ENCODE assay signal across 23 cellular contexts in the genomic region with DNA sequence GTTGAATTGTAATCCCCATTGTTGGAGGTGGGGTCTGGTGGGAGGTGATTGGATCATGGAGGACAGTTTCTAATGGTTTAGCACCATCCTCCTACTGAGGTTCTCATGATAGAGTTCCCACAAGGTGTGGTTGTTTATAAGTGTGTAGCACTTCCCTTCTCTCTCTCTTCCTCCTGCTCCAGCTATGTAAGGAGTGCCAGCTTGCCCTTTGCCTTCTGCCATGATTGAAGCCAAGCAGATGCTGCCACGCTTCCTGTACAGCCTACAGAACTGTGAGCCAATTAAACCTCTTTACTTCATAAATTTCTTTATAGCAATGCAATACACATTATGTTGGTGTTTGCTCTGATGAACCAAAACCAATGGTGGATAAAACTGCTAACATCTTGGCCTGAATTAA.
DNase-seq lines count a peak whose midpoint lies in the region; ATAC-seq, FAIRE-seq and TF ChIP-seq lines count a peak whose summit lies in the region.
"Had no signal": no experiment of that assay in that cellular context is flagged by ENCODE, and none has a peak within 500 bp of the region (broad histone marks: within the 10 kb centered on the region; RNA-seq: fewer than 3 reads in every experiment).

No MANE protein-coding gene starts in this region.

- 71 to 86% (median 81%) methylated on average over 1 of the region's 1 CpG for WGBS in small intestine, 3 donors

- DNase-seq in left colon (peak; percentile 37 to 58), mucosa of descending colon (peak in 2 of 3 donors; percentile 38 to 54), small intestine (peak; percentile 43), cerebellum (ENCODE audit: low spot score) (no peak)
- DNase-seq: AML-193; Caco-2; Calu3; CD4-positive, alpha-beta T cell; CD8-positive, alpha-beta T cell; DMS79 treated with DMSO at 0.1 percent for 48 hours; GF-D8 had no signal

- no peaks in the 10 kb centered on the region for H3K27me3 ChIP-seq in small intestine (ENCODE audit: control insufficient read depth in 2 of 2, insufficient read depth in 2 of 2, low read length in 2 of 2)
- H3K27me3 ChIP-seq: BLaER1 treated with 17β-estradiol and CSF1 and Interleukin-3, amounts not matched to agents 10 nM and 100 nM had no signal

- no peaks in the 10 kb centered on the region for H3K36me3 ChIP-seq in mucosa of descending colon (ENCODE audit: low read depth)
- H3K36me3 ChIP-seq in small intestine (ENCODE audit: control insufficient read depth in 2 of 2, insufficient read depth in 2 of 2, low read length in 2 of 2), result no peaks in the 10 kb centered on the region
- H3K36me3 ChIP-seq: BLaER1 treated with 17β-estradiol and CSF1 and Interleukin-3, amounts not matched to agents 10 nM and 100 nM had no signal

- no peaks in the 10 kb centered on the region for H3K4me1 ChIP-seq in mucosa of descending colon (ENCODE audit: low read depth)
- no peaks in the 10 kb centered on the region for H3K4me1 ChIP-seq in small intestine (ENCODE audit: control insufficient read depth in 2 of 2, insufficient read depth in 1 of 2, low read depth in 1 of 2, low read length in 1 of 2)
- H3K4me1 ChIP-seq: A549, Caco-2 had no signal

- TF ChIP-seq CTCF in VCaP (conservative IDR thresholded peaks at IDR 0.05) (no peak), mucosa of descending colon (IDR thresholded peaks at IDR 0.05) (no peak)

- peak overlapping the region; percentile 7; the same call in 1 of the 2 replicates for H3K27ac ChIP-seq in VCaP
- no peak overlapping the region for H3K27ac ChIP-seq in small intestine (ENCODE audit: low read depth in 1 of 2, low read length in 1 of 2)
- H3K27ac ChIP-seq: 22Rv1; A549; BLaER1 treated with 17β-estradiol and CSF1 and Interleukin-3, amounts not matched to agents 10 nM and 100 nM; C4-2B had no signal

- FAIRE-seq in small intestine (lab: Jason Lieb, UNC), result no peak
- FAIRE-seq: A549, D721Med, G401.6, GM12891, GM19239 had no signal

- H3K4me3 ChIP-seq in mucosa of descending colon, result no peak overlapping the region
- H3K4me3 ChIP-seq in small intestine (ENCODE audit: low read depth in 1 of 2, low read length in 2 of 2), result no peak overlapping the region
- H3K4me3 ChIP-seq: A549; BLaER1 treated with 17β-estradiol and CSF1 and Interleukin-3, amounts not matched to agents 10 nM and 100 nM had no signal

- intact Hi-C loops in left colon (cut with DNase I, micrococcal nuclease), result no loop called here
- intact Hi-C loops in mucosa of descending colon (cut with DNase I, micrococcal nuclease), result no loop called here

- ATAC-seq in left colon (peak; percentile 100), mucosa of descending colon (peak; percentile 98), HG03025 (IDR thresholded peaks at IDR 0.05; ENCODE audit: low FRiP score, unreplicated experiment) (no peak), SK-N-SH treated with all-trans-retinoic acid at 6 μM for 48 hours (no peak), GM19463 (IDR thresholded peaks at IDR 0.05; ENCODE audit: unreplicated experiment) (no peak)
- ATAC-seq: A549; CD8-positive, alpha-beta T cell had no signal

- no peaks in the 10 kb centered on the region for H3K9me3 ChIP-seq in mucosa of descending colon
- H3K9me3 ChIP-seq in small intestine (ENCODE audit: control insufficient read depth, low read depth), result no peaks in the 10 kb centered on the region
- H3K9me3 ChIP-seq: A549, Caco-2 had no signal

TF ChIP-seq in SK-N-SH treated with all-trans-retinoic acid at 6 μM for 48 hours, 23 proteins besides CTCF, POLR2A, EP300 and RAD21 (continues in another document):
- TF ChIP-seq BACH2 (CRISPR knock-in tag; IDR thresholded peaks at IDR 0.05; ENCODE audit: borderline replicate concordance) (no peak), ESRRG (CRISPR knock-in tag; IDR thresholded peaks at IDR 0.05) (no peak), ZNF8 (CRISPR knock-in tag; IDR thresholded peaks at IDR 0.05) (no peak), GLIS3 (CRISPR knock-in tag; IDR thresholded peaks at IDR 0.05) (no peak), CSDC2 (CRISPR knock-in tag; IDR thresholded peaks at IDR 0.05) (no peak), ZC3H10 (CRISPR knock-in tag; IDR thresholded peaks at IDR 0.05) (no peak), RARB (CRISPR knock-in tag; IDR thresholded peaks at IDR 0.05) (no peak), ZNF565 (CRISPR knock-in tag; conservative IDR thresholded peaks at IDR 0.05; ENCODE audit: low read depth) (no peak), ZFP3 (CRISPR knock-in tag; IDR thresholded peaks at IDR 0.05) (no peak), ISL1 (CRISPR knock-in tag; IDR thresholded peaks at IDR 0.05) (no peak), ZNF70 (CRISPR knock-in tag; IDR thresholded peaks at IDR 0.05) (no peak), ZFP30 (CRISPR knock-in tag; IDR thresholded peaks at IDR 0.05) (no peak), PPARA (CRISPR knock-in tag; IDR thresholded peaks at IDR 0.05; ENCODE audit: borderline replicate concordance) (no peak), TOX (CRISPR knock-in tag; IDR thresholded peaks at IDR 0.05; ENCODE audit: borderline replicate concordance) (no peak)
- TF ChIP-seq, protein P1, sequence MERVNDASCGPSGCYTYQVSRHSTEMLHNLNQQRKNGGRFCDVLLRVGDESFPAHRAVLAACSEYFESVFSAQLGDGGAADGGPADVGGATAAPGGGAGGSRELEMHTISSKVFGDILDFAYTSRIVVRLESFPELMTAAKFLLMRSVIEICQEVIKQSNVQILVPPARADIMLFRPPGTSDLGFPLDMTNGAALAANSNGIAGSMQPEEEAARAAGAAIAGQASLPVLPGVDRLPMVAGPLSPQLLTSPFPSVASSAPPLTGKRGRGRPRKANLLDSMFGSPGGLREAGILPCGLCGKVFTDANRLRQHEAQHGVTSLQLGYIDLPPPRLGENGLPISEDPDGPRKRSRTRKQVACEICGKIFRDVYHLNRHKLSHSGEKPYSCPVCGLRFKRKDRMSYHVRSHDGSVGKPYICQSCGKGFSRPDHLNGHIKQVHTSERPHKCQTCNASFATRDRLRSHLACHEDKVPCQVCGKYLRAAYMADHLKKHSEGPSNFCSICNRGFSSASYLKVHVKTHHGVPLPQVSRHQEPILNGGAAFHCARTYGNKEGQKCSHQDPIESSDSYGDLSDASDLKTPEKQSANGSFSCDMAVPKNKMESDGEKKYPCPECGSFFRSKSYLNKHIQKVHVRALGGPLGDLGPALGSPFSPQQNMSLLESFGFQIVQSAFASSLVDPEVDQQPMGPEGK (CRISPR knock-in tag; IDR thresholded peaks at IDR 0.05; ENCODE audit: borderline replicate concordance), result no peak
- TF ChIP-seq, protein P2, sequence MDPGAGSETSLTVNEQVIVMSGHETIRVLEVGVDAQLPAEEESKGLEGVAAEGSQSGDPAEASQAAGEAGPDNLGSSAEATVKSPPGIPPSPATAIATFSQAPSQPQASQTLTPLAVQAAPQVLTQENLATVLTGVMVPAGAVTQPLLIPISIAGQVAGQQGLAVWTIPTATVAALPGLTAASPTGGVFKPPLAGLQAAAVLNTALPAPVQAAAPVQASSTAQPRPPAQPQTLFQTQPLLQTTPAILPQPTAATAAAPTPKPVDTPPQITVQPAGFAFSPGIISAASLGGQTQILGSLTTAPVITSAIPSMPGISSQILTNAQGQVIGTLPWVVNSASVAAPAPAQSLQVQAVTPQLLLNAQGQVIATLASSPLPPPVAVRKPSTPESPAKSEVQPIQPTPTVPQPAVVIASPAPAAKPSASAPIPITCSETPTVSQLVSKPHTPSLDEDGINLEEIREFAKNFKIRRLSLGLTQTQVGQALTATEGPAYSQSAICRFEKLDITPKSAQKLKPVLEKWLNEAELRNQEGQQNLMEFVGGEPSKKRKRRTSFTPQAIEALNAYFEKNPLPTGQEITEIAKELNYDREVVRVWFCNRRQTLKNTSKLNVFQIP (CRISPR knock-in tag; IDR thresholded peaks at IDR 0.05; ENCODE audit: borderline replicate concordance, low read depth), result no peak
- TF ChIP-seq, protein P3, sequence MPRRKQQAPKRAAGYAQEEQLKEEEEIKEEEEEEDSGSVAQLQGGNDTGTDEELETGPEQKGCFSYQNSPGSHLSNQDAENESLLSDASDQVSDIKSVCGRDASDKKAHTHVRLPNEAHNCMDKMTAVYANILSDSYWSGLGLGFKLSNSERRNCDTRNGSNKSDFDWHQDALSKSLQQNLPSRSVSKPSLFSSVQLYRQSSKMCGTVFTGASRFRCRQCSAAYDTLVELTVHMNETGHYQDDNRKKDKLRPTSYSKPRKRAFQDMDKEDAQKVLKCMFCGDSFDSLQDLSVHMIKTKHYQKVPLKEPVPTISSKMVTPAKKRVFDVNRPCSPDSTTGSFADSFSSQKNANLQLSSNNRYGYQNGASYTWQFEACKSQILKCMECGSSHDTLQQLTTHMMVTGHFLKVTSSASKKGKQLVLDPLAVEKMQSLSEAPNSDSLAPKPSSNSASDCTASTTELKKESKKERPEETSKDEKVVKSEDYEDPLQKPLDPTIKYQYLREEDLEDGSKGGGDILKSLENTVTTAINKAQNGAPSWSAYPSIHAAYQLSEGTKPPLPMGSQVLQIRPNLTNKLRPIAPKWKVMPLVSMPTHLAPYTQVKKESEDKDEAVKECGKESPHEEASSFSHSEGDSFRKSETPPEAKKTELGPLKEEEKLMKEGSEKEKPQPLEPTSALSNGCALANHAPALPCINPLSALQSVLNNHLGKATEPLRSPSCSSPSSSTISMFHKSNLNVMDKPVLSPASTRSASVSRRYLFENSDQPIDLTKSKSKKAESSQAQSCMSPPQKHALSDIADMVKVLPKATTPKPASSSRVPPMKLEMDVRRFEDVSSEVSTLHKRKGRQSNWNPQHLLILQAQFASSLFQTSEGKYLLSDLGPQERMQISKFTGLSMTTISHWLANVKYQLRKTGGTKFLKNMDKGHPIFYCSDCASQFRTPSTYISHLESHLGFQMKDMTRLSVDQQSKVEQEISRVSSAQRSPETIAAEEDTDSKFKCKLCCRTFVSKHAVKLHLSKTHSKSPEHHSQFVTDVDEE (CRISPR knock-in tag; IDR thresholded peaks at IDR 0.05), result no peak
- TF ChIP-seq, protein P4, sequence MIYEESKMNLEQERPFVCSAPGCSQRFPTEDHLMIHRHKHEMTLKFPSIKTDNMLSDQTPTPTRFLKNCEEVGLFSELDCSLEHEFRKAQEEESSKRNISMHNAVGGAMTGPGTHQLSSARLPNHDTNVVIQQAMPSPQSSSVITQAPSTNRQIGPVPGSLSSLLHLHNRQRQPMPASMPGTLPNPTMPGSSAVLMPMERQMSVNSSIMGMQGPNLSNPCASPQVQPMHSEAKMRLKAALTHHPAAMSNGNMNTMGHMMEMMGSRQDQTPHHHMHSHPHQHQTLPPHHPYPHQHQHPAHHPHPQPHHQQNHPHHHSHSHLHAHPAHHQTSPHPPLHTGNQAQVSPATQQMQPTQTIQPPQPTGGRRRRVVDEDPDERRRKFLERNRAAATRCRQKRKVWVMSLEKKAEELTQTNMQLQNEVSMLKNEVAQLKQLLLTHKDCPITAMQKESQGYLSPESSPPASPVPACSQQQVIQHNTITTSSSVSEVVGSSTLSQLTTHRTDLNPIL (CRISPR knock-in tag; IDR thresholded peaks at IDR 0.05; ENCODE audit: low read depth), result no peak

Comparison
In these comparisons a context has a peak if more than half of its experiments do, and no peak if none do; other contexts are left out.
1. ATAC-seq: peak in left colon (single experiment) and mucosa of descending colon (single experiment); none in HG03025 (single experiment), SK-N-SH treated with all-trans-retinoic acid at 6 μM for 48 hours (single experiment) and GM19463 (single experiment).